ENCODE assay signal across 8 cellular contexts in genomic region chr18:57959278-57959677, GRCh38.
DNase-seq lines count a peak whose midpoint lies in the region; ATAC-seq, FAIRE-seq and TF ChIP-seq lines count a peak whose summit lies in the region.

No MANE protein-coding gene starts in this region.

- H3K27ac ChIP-seq in RWPE1 = no peak overlapping the region
- no peak overlapping the region for H3K27ac ChIP-seq in small intestine (ENCODE audit: low read depth in 1 of 2, low read length in 1 of 2)

- no peak for TF ChIP-seq CTCF in RWPE1 (conservative IDR thresholded peaks at IDR 0.05; ENCODE audit: low read depth)
- TF ChIP-seq CTCF in foreskin fibroblast (IDR thresholded peaks at IDR 0.05; ENCODE audit: low read depth, low read length) = peak; percentile 20

- no peaks in the 10 kb centered on the region for H3K9me3 ChIP-seq in small intestine (ENCODE audit: control insufficient read depth, low read depth)

- CTCF ChIA-PET in RWPE1 (lab: Yijun Ruan, JAX) = interaction anchor here (0.6 to 1.2 kb wide), 5 partner anchors 48 to 373 kb away, joined by 3 to 7 read pairs (median 5); no protein-coding TSS in a partner anchor

- no peaks in the 10 kb centered on the region for H3K27me3 ChIP-seq in small intestine (ENCODE audit: control insufficient read depth in 2 of 2, insufficient read depth in 2 of 2, low read length in 2 of 2)

- DNase-seq in SIG-M5 treated with dmso at 0.1 percent for 504 hours (lab: John Stamatoyannopoulos, UW; ENCODE audit: unreplicated experiment) = peak; percentile 55
- no peak for DNase-seq in SIG-M5 (lab: John Stamatoyannopoulos, UW)
- peak; percentile 16 for DNase-seq in KBM-7
- DNase-seq in RWPE1 (ENCODE audit: low spot score) = peak; percentile 10
- peak; percentile 43 to 67 for DNase-seq in foreskin fibroblast
- peak; percentile 73 for DNase-seq in small intestine
- no peak for DNase-seq in stimulated activated CD4-positive, alpha-beta T cell treated with anti-CD3 and anti-CD28 coated beads, Interleukin-2, amount 100 ng/mL, for 48 hours

- no peak overlapping the region for H3K4me3 ChIP-seq in foreskin fibroblast (ENCODE audit: low read depth in 1 of 2, low read length in 2 of 2)
- H3K4me3 ChIP-seq in small intestine (ENCODE audit: low read depth in 1 of 2, low read length in 2 of 2) = no peak overlapping the region

- POLR2A ChIA-PET in RWPE1 (lab: Yijun Ruan, JAX; ENCODE audit: low non-redundant PET) = no interaction called here

- peaks cover 0 to 3% of the 10 kb centered on the region in 2 donors for H3K4me1 ChIP-seq in small intestine (ENCODE audit: control insufficient read depth in 2 of 2, insufficient read depth in 1 of 2, low read depth in 1 of 2, low read length in 1 of 2)

- no peaks in the 10 kb centered on the region for H3K36me3 ChIP-seq in small intestine (ENCODE audit: control insufficient read depth in 2 of 2, insufficient read depth in 2 of 2, low read length in 2 of 2)

- in situ Hi-C loops in KBM-7 (cut with MboI; ENCODE audit: low pct_unique_long_range_greater_than_20kb, low sequenced_read_pairs) = no loop called here

- no peak for ATAC-seq in HG03139 (IDR thresholded peaks at IDR 0.05; ENCODE audit: unreplicated experiment)

- WGBS in small intestine, 3 donors = 7 to 37% (median 13%) methylated on average over 3 of the region's 3 CpGs

- no peak for FAIRE-seq in small intestine (lab: Jason Lieb, UNC)

Comparison
In these comparisons a context has a peak if more than half of its experiments do, and no peak if none do; other contexts are left out.
1. DNase-seq: peak in SIG-M5 treated with dmso at 0.1 percent for 504 hours (single experiment), KBM-7 (single experiment), RWPE1 (single experiment), foreskin fibroblast (2 of 2) and small intestine (single experiment); none in SIG-M5 (single experiment) and stimulated activated CD4-positive, alpha-beta T cell treated with anti-CD3 and anti-CD28 coated beads, Interleukin-2, amount 100 ng/mL, for 48 hours (0 of 2).